ENCODE assay signal across 8 cellular contexts in the genomic region with DNA sequence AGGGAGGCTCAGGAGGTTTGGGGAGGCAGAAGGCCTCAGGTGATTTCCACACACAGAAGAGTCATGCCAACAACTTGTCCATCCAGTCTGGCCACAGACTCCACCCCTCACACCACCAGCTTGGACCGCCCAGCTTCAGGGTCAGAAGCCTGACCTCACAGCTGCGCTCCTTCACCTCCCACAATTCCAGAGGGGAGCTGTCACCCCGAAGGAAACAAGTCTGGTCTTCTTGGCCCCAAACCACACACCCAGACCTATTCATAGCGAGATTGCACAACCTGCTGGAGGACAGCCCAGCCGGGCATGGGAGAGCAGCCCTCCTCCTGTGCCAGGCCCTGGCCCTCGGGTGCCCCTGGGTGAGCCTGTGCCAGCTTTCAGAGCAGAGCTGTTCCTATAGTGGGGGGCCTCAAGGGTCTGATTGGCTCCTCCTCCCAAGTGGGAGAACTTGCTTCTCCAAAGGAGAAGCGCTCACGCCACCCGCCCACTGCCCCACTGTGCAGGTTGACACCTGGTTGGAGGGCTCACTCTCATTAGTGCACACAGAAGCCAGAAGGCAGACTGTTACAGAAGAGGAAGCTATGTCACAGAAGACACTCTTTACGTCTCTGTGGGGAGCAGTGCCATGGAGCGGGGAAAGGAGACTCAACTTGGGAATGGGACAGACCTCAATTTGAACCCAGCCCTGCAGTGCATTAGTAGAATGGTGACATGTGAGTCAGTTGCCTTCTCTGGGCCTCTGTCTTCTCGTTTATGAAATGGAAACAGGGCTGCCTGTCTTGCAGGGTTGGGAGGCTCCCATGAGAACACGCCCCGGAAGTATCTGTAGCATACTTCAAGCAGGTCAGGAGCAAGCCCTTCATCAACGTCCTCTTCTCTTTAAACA.
DNase-seq lines count a peak whose midpoint lies in the region; ATAC-seq and TF ChIP-seq lines count a peak whose summit lies in the region.

No MANE protein-coding gene starts in this region.

- H3K4me3 ChIP-seq in esophagus muscularis mucosa (no peak overlapping the region), neutrophil (ENCODE audit: low read depth in 1 of 2, low read length in 1 of 2) (no peak overlapping the region)

- H3K27me3 ChIP-seq in esophagus muscularis mucosa (no peaks in the 10 kb centered on the region), neutrophil (no peaks in the 10 kb centered on the region)

- peak; percentile 49 for DNase-seq in AG20443 (ENCODE audit: low spot score)
- peak; percentile 87 for DNase-seq in NCI-H2196 treated with DMSO at 0.1 percent for 48 hours (lab: John Stamatoyannopoulos, UW; ENCODE audit: unreplicated experiment)
- DNase-seq in esophagus muscularis mucosa (ENCODE audit: extremely low spot score), result peak; percentile 94
- no peak for DNase-seq in stimulated activated CD4-positive, alpha-beta T cell treated with anti-CD3 and anti-CD28 coated beads, Interleukin-4, amount 100 ng/mL, for 4 hours
- DNase-seq in NCI-H1694 treated with DMSO at 0.1 percent for 48 hours (lab: John Stamatoyannopoulos, UW), result no peak

- peaks cover 35 to 62% (median 43%) of the 10 kb centered on the region in 4 donors for H3K4me1 ChIP-seq in esophagus muscularis mucosa
- H3K4me1 ChIP-seq in neutrophil (ENCODE audit: control insufficient read depth in 1 of 2, insufficient read depth in 1 of 2, low read depth in 1 of 2, low read length in 1 of 2), result peaks cover 6 to 10% of the 10 kb centered on the region in 2 experiments

- 76% methylated on average over 9 of the region's 15 CpGs for WGBS in esophagus muscularis mucosa

- H3K27ac ChIP-seq in esophagus muscularis mucosa (replicated peaks in 1 of 4) (peak overlapping the region; percentile 45 to 66 (median 57)), neutrophil (peak overlapping the region; percentile 70)

- no peak for TF ChIP-seq EP300 in esophagus muscularis mucosa (IDR thresholded peaks at IDR 0.05)

- TF ChIP-seq CTCF in esophagus muscularis mucosa (IDR thresholded peaks at IDR 0.05), result no peak
- no peak for TF ChIP-seq CTCF in neutrophil (IDR thresholded peaks at IDR 0.05)

- H3K36me3 ChIP-seq in esophagus muscularis mucosa, result peaks cover 6 to 48% (median 21%) of the 10 kb centered on the region in 4 donors
- H3K36me3 ChIP-seq in neutrophil, result peaks cover 29% of the 10 kb centered on the region

- no peak for ATAC-seq in HG02970 (IDR thresholded peaks at IDR 0.05; ENCODE audit: low FRiP score, unreplicated experiment)
- ATAC-seq in HG03469 (IDR thresholded peaks at IDR 0.05; ENCODE audit: unreplicated experiment), result no peak

- TF ChIP-seq POLR2A in esophagus muscularis mucosa (IDR thresholded peaks at IDR 0.05; ENCODE audit: low read depth), result no peak

- H3K9me3 ChIP-seq in esophagus muscularis mucosa (no peaks in the 10 kb centered on the region), neutrophil (no peaks in the 10 kb centered on the region)

- intact Hi-C loops in esophagus muscularis mucosa (cut with DNase I), result no loop called here

Comparison
In these comparisons a context has a peak if more than half of its experiments do, and no peak if none do; other contexts are left out.
1. DNase-seq: peak in AG20443 (single experiment), NCI-H2196 treated with DMSO at 0.1 percent for 48 hours (single experiment) and esophagus muscularis mucosa (single experiment); none in stimulated activated CD4-positive, alpha-beta T cell treated with anti-CD3 and anti-CD28 coated beads, Interleukin-4, amount 100 ng/mL, for 4 hours (0 of 2) and NCI-H1694 treated with DMSO at 0.1 percent for 48 hours (single experiment).